In genomic region chr2:239536186-239536585, GRCh38 we compare ENCODE assay signal across 17 cellular contexts.
DNase-seq lines count a peak whose midpoint lies in the region; ATAC-seq and TF ChIP-seq lines count a peak whose summit lies in the region.
"Had no signal": no experiment of that assay in that cellular context is flagged by ENCODE, and none has a peak within 500 bp of the region (broad histone marks: within the 10 kb centered on the region; RNA-seq: fewer than 3 reads in every experiment).

No MANE protein-coding gene starts in this region.

- peak; percentile 1 for DNase-seq in activated CD4-positive, alpha-beta T cell treated with anti-CD3 and anti-CD28 coated beads for 36 hours
- no peak for DNase-seq in activated CD4-positive, alpha-beta T cell treated with anti-CD3 and anti-CD28 coated beads, Interleukin-2, amount 50 U/mL, for 48 hours
- peak; percentile 53 for DNase-seq in coronary artery (ENCODE audit: low spot score)
- DNase-seq in posterior vena cava (ENCODE audit: low spot score): peak; percentile 72
- DNase-seq in neural progenitor cell (ENCODE audit: low spot score): no peak
- no peak for DNase-seq in NCI-H2029 treated with DMSO at 0.1 percent for 48 hours (lab: John Stamatoyannopoulos, UW)
- DNase-seq: AML-193; Calu3; CD8-positive, alpha-beta T cell; DMS79 treated with DMSO at 0.1 percent for 48 hours; GF-D8; HCEC 1CT had no signal

- POLR2A ChIA-PET in activated CD4-positive, alpha-beta T cell treated with anti-CD3 and anti-CD28 coated beads for 36 hours (lab: Charles Lee): no interaction called here

- no peak overlapping the region for H2AFZ ChIP-seq in neural progenitor cell (replicated peaks)
- H2AFZ ChIP-seq: GM23338 had no signal

- peaks cover 10% of the 10 kb centered on the region for H3F3A ChIP-seq in neural progenitor cell (ENCODE audit: low read depth)

- no peak overlapping the region for H3K4me3 Mint-ChIP-seq in activated CD4-positive, alpha-beta T cell treated with anti-CD3 and anti-CD28 coated beads for 36 hours
- H3K4me3 Mint-ChIP-seq in neural progenitor cell: no peak overlapping the region
- H3K4me3 Mint-ChIP-seq: CD8-positive, alpha-beta T cell; GM23338 had no signal

- no peaks in the 10 kb centered on the region for H3K79me2 ChIP-seq in neural progenitor cell (ENCODE audit: low read depth)

- no peaks in the 10 kb centered on the region for H3K36me3 Mint-ChIP-seq in activated CD4-positive, alpha-beta T cell treated with anti-CD3 and anti-CD28 coated beads for 36 hours (ENCODE audit: low read depth)
- H3K36me3 Mint-ChIP-seq in neural progenitor cell: no peaks in the 10 kb centered on the region
- H3K36me3 Mint-ChIP-seq: CD8-positive, alpha-beta T cell had no signal

- peak overlapping the region; percentile 46 for H3K4me2 ChIP-seq in BLaER1
- H3K4me2 ChIP-seq in neural progenitor cell: no peak overlapping the region
- H3K4me2 ChIP-seq: A549, GM23338 had no signal

- H3K27me3 Mint-ChIP-seq in activated CD4-positive, alpha-beta T cell treated with anti-CD3 and anti-CD28 coated beads for 36 hours: peaks cover 2% of the 10 kb centered on the region
- peaks cover 11% of the 10 kb centered on the region for H3K27me3 Mint-ChIP-seq in neural progenitor cell (ENCODE audit: insufficient read depth, low read depth)

- no peak overlapping the region for H3K27ac Mint-ChIP-seq in activated CD4-positive, alpha-beta T cell treated with anti-CD3 and anti-CD28 coated beads for 36 hours
- H3K27ac Mint-ChIP-seq in neural progenitor cell: no peak overlapping the region
- H3K27ac Mint-ChIP-seq: CD8-positive, alpha-beta T cell; GM23338 had no signal

- H3K27ac ChIP-seq in BLaER1: no peak overlapping the region
- H3K27ac ChIP-seq in coronary artery: no peak overlapping the region
- H3K27ac ChIP-seq in neural progenitor cell: no peak overlapping the region
- H3K27ac ChIP-seq: 22Rv1, A549 had no signal

- H3K9me3 Mint-ChIP-seq in activated CD4-positive, alpha-beta T cell treated with anti-CD3 and anti-CD28 coated beads for 36 hours (ENCODE audit: low read depth): peaks cover 3% of the 10 kb centered on the region
- peaks cover 9% of the 10 kb centered on the region for H3K9me3 Mint-ChIP-seq in neural progenitor cell
- H3K9me3 Mint-ChIP-seq: CD8-positive, alpha-beta T cell had no signal

- intact Hi-C loops in activated CD4-positive, alpha-beta T cell treated with anti-CD3 and anti-CD28 coated beads for 36 hours (cut with DNase I, micrococcal nuclease): no loop called here
- intact Hi-C loops in posterior vena cava (cut with DNase I): no loop called here

- H4K20me1 ChIP-seq in BLaER1: no peaks in the 10 kb centered on the region
- H4K20me1 ChIP-seq in neural progenitor cell (ENCODE audit: low read depth): no peaks in the 10 kb centered on the region

- no peak for TF ChIP-seq CTCF in coronary artery (IDR thresholded peaks at IDR 0.05)
- no peak for TF ChIP-seq CTCF in neural progenitor cell (IDR thresholded peaks at IDR 0.05)

- H3K36me3 ChIP-seq in BLaER1 (no peaks in the 10 kb centered on the region), neural progenitor cell (no peaks in the 10 kb centered on the region)

- H3K9me3 ChIP-seq in BLaER1: peaks cover 8% of the 10 kb centered on the region
- no peaks in the 10 kb centered on the region for H3K9me3 ChIP-seq in neural progenitor cell (ENCODE audit: low read depth)

- H3K4me1 ChIP-seq in BLaER1: peaks cover 63% of the 10 kb centered on the region
- peaks cover 16% of the 10 kb centered on the region for H3K4me1 ChIP-seq in neural progenitor cell
- H3K4me1 ChIP-seq: A549 had no signal

- H3K4me3 ChIP-seq in BLaER1 (no peak overlapping the region), coronary artery (no peak overlapping the region), neural progenitor cell (no peak overlapping the region)
- H3K4me3 ChIP-seq: A549, GM23338 had no signal

- no peak for ATAC-seq in activated CD4-positive, alpha-beta T cell treated with anti-CD3 and anti-CD28 coated beads for 36 hours
- no peak for ATAC-seq in HG02610 (IDR thresholded peaks at IDR 0.05; ENCODE audit: unreplicated experiment)
- ATAC-seq: A549; CD8-positive, alpha-beta T cell had no signal

- H3K27me3 ChIP-seq in BLaER1 (no peaks in the 10 kb centered on the region), neural progenitor cell (no peaks in the 10 kb centered on the region)

- CTCF ChIA-PET in activated CD4-positive, alpha-beta T cell treated with anti-CD3 and anti-CD28 coated beads for 36 hours (lab: Charles Lee): no interaction called here

- H3K9ac ChIP-seq in BLaER1 (no peak overlapping the region), neural progenitor cell (no peak overlapping the region)

- peaks cover 4% of the 10 kb centered on the region for H3K4me1 Mint-ChIP-seq in activated CD4-positive, alpha-beta T cell treated with anti-CD3 and anti-CD28 coated beads for 36 hours
- H3K4me1 Mint-ChIP-seq in neural progenitor cell: peaks cover 34% of the 10 kb centered on the region
- H3K4me1 Mint-ChIP-seq: GM23338 had no signal

Comparison
In these comparisons a context has a peak if more than half of its experiments do, and no peak if none do; other contexts are left out.
1. DNase-seq: peak in activated CD4-positive, alpha-beta T cell treated with anti-CD3 and anti-CD28 coated beads for 36 hours (single experiment), coronary artery (single experiment) and posterior vena cava (single experiment); none in activated CD4-positive, alpha-beta T cell treated with anti-CD3 and anti-CD28 coated beads, Interleukin-2, amount 50 U/mL, for 48 hours (0 of 2), neural progenitor cell (single experiment) and NCI-H2029 treated with DMSO at 0.1 percent for 48 hours (single experiment).